20 cellular contexts compared by ENCODE assay signal in genomic region chr1:10631121-10631810, GRCh38.
DNase-seq lines count a peak whose midpoint lies in the region; ATAC-seq, FAIRE-seq and TF ChIP-seq lines count a peak whose summit lies in the region.
"Had no signal": no experiment of that assay in that cellular context is flagged by ENCODE, and none has a peak within 500 bp of the region (broad histone marks: within the 10 kb centered on the region; RNA-seq: fewer than 3 reads in every experiment).

No MANE protein-coding gene starts in this region.

- H3K36me3 Mint-ChIP-seq in chondrocyte (ENCODE audit: low read depth) (no peaks in the 10 kb centered on the region), progenitor cell of endocrine pancreas (ENCODE audit: insufficient read depth) (peaks cover 3% of the 10 kb centered on the region)
- H3K36me3 Mint-ChIP-seq: activated naive CD4-positive, alpha-beta T cell treated with anti-CD3 and anti-CD28 coated beads, Interleukin-2, amount 10 ng/mL, durations not matched to agents 7 days and 5 days had no signal

- TF ChIP-seq POLR2A in right lobe of liver (IDR thresholded peaks at IDR 0.05) (no peak), HepG2 (IDR thresholded peaks at IDR 0.05; ENCODE audit: insufficient read depth in 1 of 2, low read depth in 2 of 2, low read length in 2 of 2) (no peak)

- intact Hi-C loops in right lobe of liver (cut with DNase I) = no loop called here
- intact Hi-C loops in HepG2 (cut with micrococcal nuclease; ENCODE audit: unreplicated experiment) = no loop called here
- intact Hi-C loops in PC-9 (cut with micrococcal nuclease; ENCODE audit: unreplicated experiment) = no loop called here

- no peaks in the 10 kb centered on the region for H3F3A ChIP-seq in PC-9 (ENCODE audit: insufficient read depth, low read depth)

- H2BK120ac ChIP-seq in neuronal stem cell (ENCODE audit: low read depth, low read length) = no peak overlapping the region

- H3K9me2 ChIP-seq in PC-9 (ENCODE audit: insufficient read depth) = no peaks in the 10 kb centered on the region

- TF ChIP-seq EP300 in HepG2 (IDR thresholded peaks at IDR 0.05; ENCODE audit: low read depth in 2 of 2, low read length in 2 of 2) = no peak
- no peak for TF ChIP-seq EP300 in HepG2 (CRISPR knock-in tag; IDR thresholded peaks at IDR 0.05; ENCODE audit: borderline replicate concordance)

- H3K4me2 ChIP-seq in HepG2 (ENCODE audit: low read depth, low read length) (no peak overlapping the region), neuronal stem cell (ENCODE audit: insufficient read depth, low read length, poor library complexity, severe bottlenecking) (no peak overlapping the region), PC-9 (no peak overlapping the region)
- H3K4me2 ChIP-seq: hepatocyte had no signal

- H3K79me2 ChIP-seq in HepG2 (ENCODE audit: insufficient read depth, low read length) (no peaks in the 10 kb centered on the region), PC-9 (ENCODE audit: low read depth) (no peaks in the 10 kb centered on the region)
- H3K79me2 ChIP-seq: hepatocyte, parathyroid adenoma had no signal

- H4K91ac ChIP-seq in neuronal stem cell (ENCODE audit: low read depth, low read length, poor library complexity) = no peak overlapping the region

- H3K36me3 ChIP-seq in right lobe of liver (peaks cover 0 to 16% (median 2%) of the 10 kb centered on the region in 4 donors), HepG2 (replicated peaks in 1 of 2; ENCODE audit: control insufficient read depth in 1 of 2, insufficient read depth in 2 of 2, low read length in 2 of 2) (peaks cover 0 to 9% of the 10 kb centered on the region in 2 experiments; a peak in 1 of 5 replicates), neuronal stem cell (replicated peaks in 1 of 2; ENCODE audit: control insufficient read depth in 2 of 2, insufficient read depth in 2 of 2, low read length in 2 of 2) (peaks cover 4 to 5% of the 10 kb centered on the region in 2 donors), PC-9 (ENCODE audit: low read depth) (no peaks in the 10 kb centered on the region)

- no TSS peak for BruUV-seq in HepG2 (replicated peaks; lab: Mats Ljungman, UMichigan)
- BruUV-seq in PC-9 (replicated peaks; lab: Mats Ljungman, UMichigan) = no TSS peak

- no peak overlapping the region for H4K8ac ChIP-seq in neuronal stem cell (ENCODE audit: low read depth, low read length)

- H2AK5ac ChIP-seq in neuronal stem cell (ENCODE audit: low read depth, low read length) = peak overlapping the region; percentile 92

- H3K9ac ChIP-seq in HepG2 (ENCODE audit: insufficient read depth, low read depth, low read length) (no peak overlapping the region), neuronal stem cell (ENCODE audit: low read depth, low read length, poor library complexity) (no peak overlapping the region)
- H3K9ac ChIP-seq: parathyroid adenoma had no signal

- in situ Hi-C loops in HepG2 (cut with HindIII; ENCODE audit: extremely low pct_ligation_motif_present, low pct_unique_long_range_greater_than_20kb) = no loop called here

- ATAC-seq in right lobe of liver = no peak
- no peak for ATAC-seq in HepG2
- ATAC-seq: body of pancreas; stimulated activated memory B cell treated with anti-CD40 and anti-IgM and Interleukin-4, amounts not matched to agents 10 μg/mL and 1 μg/mL and 100 μg/mL, for 72 hours had no signal

- H3K9me3 ChIP-seq in right lobe of liver (no peaks in the 10 kb centered on the region), HepG2 (ENCODE audit: low read length) (no peaks in the 10 kb centered on the region), neuronal stem cell (replicated peaks in 1 of 2; ENCODE audit: control insufficient read depth in 2 of 2, insufficient read depth in 1 of 2, low read depth in 1 of 2, low read length in 2 of 2) (no peaks in the 10 kb centered on the region), PC-9 (ENCODE audit: insufficient read depth, low read depth) (no peaks in the 10 kb centered on the region)
- H3K9me3 ChIP-seq: body of pancreas had no signal

- no peak overlapping the region for H2BK12ac ChIP-seq in neuronal stem cell (ENCODE audit: low read length)

- peaks cover 0 to 19% (median 8%) of the 10 kb centered on the region in 4 donors for H3K4me1 ChIP-seq in right lobe of liver
- no peaks in the 10 kb centered on the region for H3K4me1 ChIP-seq in HepG2 (ENCODE audit: insufficient read depth, low read length)
- H3K4me1 ChIP-seq in neuronal stem cell (ENCODE audit: control insufficient read depth in 2 of 2, insufficient read depth in 1 of 2, low read depth in 1 of 2, low read length in 2 of 2) = peaks cover 11 to 22% of the 10 kb centered on the region in 2 donors
- no peaks in the 10 kb centered on the region for H3K4me1 ChIP-seq in PC-9 (replicated peaks; ENCODE audit: insufficient read depth)
- H3K4me1 ChIP-seq: parathyroid adenoma had no signal

- DNase-seq in right lobe of liver (peak; percentile 11 to 41 (median 39)), HepG2 (ENCODE audit: low spot score) (no peak), chondrocyte (ENCODE audit: low spot score) (peak; percentile 91), neuronal stem cell (ENCODE audit: low spot score) (no peak), epidermal melanocyte (ENCODE audit: insufficient read length, low spot score) (no peak), progenitor cell of endocrine pancreas (ENCODE audit: low spot score, unreplicated experiment) (no peak), PC-9 (no peak)
- no peak for DNase-seq in activated T-cell treated with anti-CD3 and anti-CD28 coated beads, Interleukin-2, amount 50 U/mL, for 1 hour
- DNase-seq: activated CD4-positive, alpha-beta T cell treated with anti-CD3 and anti-CD28 coated beads for 4 hours; activated naive CD4-positive, alpha-beta T cell treated with anti-CD3 and anti-CD28 coated beads, Interleukin-2, amount 10 ng/mL, durations not matched to agents 7 days and 5 days; GDM1; kidney glomerular epithelial cell; NCI-H1436; NCI-H226; NK-92 treated with Interleukin-12 subunit alpha and Interleukin-12 subunit beta, amount 100 ng/mL, for 24 hours had no signal

- H3K18ac ChIP-seq in neuronal stem cell (ENCODE audit: low read length) = peak overlapping the region; percentile 87

- no peak overlapping the region for H3K4me3 ChIP-seq in right lobe of liver
- H3K4me3 ChIP-seq in HepG2 (replicated peaks in 1 of 3; ENCODE audit: insufficient read depth in 1 of 3, low read depth in 2 of 3, low read length in 3 of 3) = no peak overlapping the region
- H3K4me3 ChIP-seq in neuronal stem cell (ENCODE audit: low read length in 2 of 2) = no peak overlapping the region
- no peak overlapping the region for H3K4me3 ChIP-seq in PC-9
- H3K4me3 ChIP-seq: body of pancreas, hepatocyte had no signal

- no peak overlapping the region for H3K27ac ChIP-seq in right lobe of liver
- no peak overlapping the region for H3K27ac ChIP-seq in HepG2 (ENCODE audit: extremely low read length, insufficient read depth, low read length)
- no peak overlapping the region for H3K27ac ChIP-seq in neuronal stem cell (replicated peaks; ENCODE audit: low read length)
- no peak overlapping the region for H3K27ac ChIP-seq in PC-9
- H3K27ac ChIP-seq: hepatocyte, parathyroid adenoma had no signal

- FAIRE-seq in HepG2 (lab: Jason Lieb, UNC) = no peak
- FAIRE-seq: urothelium cell line had no signal

- H3K27me3 ChIP-seq in right lobe of liver (no peaks in the 10 kb centered on the region), HepG2 (ENCODE audit: control insufficient read depth in 1 of 2, insufficient read depth in 2 of 2, low read length in 2 of 2) (no peaks in the 10 kb centered on the region), neuronal stem cell (ENCODE audit: control insufficient read depth in 3 of 3, insufficient read depth in 3 of 3, low read depth in 1 of 3, low read length in 3 of 3) (no peaks in the 10 kb centered on the region), PC-9 (ENCODE audit: insufficient read depth, low read depth) (no peaks in the 10 kb centered on the region)
- H3K27me3 ChIP-seq: body of pancreas, hepatocyte had no signal

- no peaks in the 10 kb centered on the region for H3K9me3 Mint-ChIP-seq in chondrocyte (ENCODE audit: low read depth)
- no peaks in the 10 kb centered on the region for H3K9me3 Mint-ChIP-seq in progenitor cell of endocrine pancreas (ENCODE audit: low read depth)
- H3K9me3 Mint-ChIP-seq: activated naive CD4-positive, alpha-beta T cell treated with anti-CD3 and anti-CD28 coated beads, Interleukin-2, amount 10 ng/mL, durations not matched to agents 7 days and 5 days; stimulated activated memory B cell treated with anti-CD40 and anti-IgM and Interleukin-4, amounts not matched to agents 10 μg/mL and 1 μg/mL and 100 μg/mL, for 72 hours had no signal

- no peak overlapping the region for H3K27ac Mint-ChIP-seq in chondrocyte (ENCODE audit: unreplicated experiment)
- H3K27ac Mint-ChIP-seq in progenitor cell of endocrine pancreas = no peak overlapping the region
- H3K27ac Mint-ChIP-seq: activated naive CD4-positive, alpha-beta T cell treated with anti-CD3 and anti-CD28 coated beads, Interleukin-2, amount 10 ng/mL, durations not matched to agents 7 days and 5 days; stimulated activated memory B cell treated with anti-CD40 and anti-IgM and Interleukin-4, amounts not matched to agents 10 μg/mL and 1 μg/mL and 100 μg/mL, for 72 hours had no signal

- peak overlapping the region; percentile 71 for H3K14ac ChIP-seq in neuronal stem cell (ENCODE audit: low read length)

- H3K4me1 Mint-ChIP-seq in chondrocyte (ENCODE audit: low read depth) (peaks cover 32% of the 10 kb centered on the region), progenitor cell of endocrine pancreas (ENCODE audit: low read depth) (peaks cover 3% of the 10 kb centered on the region)
- H3K4me1 Mint-ChIP-seq: activated naive CD4-positive, alpha-beta T cell treated with anti-CD3 and anti-CD28 coated beads, Interleukin-2, amount 10 ng/mL, durations not matched to agents 7 days and 5 days; stimulated activated memory B cell treated with anti-CD40 and anti-IgM and Interleukin-4, amounts not matched to agents 10 μg/mL and 1 μg/mL and 100 μg/mL, for 72 hours had no signal

- no CpG with 5 or more reads among the region's 20 CpGs for WGBS in right lobe of liver (ENCODE audit: insufficient coverage, low coverage, low lambda C conversion rate, missing lambda C conversion rate)
- WGBS in HepG2 (ENCODE audit: low lambda C conversion rate) = 94% methylated on average over 15 of the region's 20 CpGs
- no CpG with 5 or more reads among the region's 20 CpGs for WGBS in neuronal stem cell (ENCODE audit: extremely low coverage in 2 of 2, insufficient read length in 2 of 2, insufficient replicate concordance in 1 of 2), 2 donors

- TF ChIP-seq CTCF in right lobe of liver (IDR thresholded peaks at IDR 0.05) = no peak
- TF ChIP-seq CTCF in HepG2 (CRISPR knock-in tag; IDR thresholded peaks at IDR 0.05) = no peak
- no peak for TF ChIP-seq CTCF in chondrocyte (IDR thresholded peaks at IDR 0.05)
- no peak for TF ChIP-seq CTCF in progenitor cell of endocrine pancreas (IDR thresholded peaks at IDR 0.05; ENCODE audit: unreplicated experiment)
- no peak for TF ChIP-seq CTCF in PC-9 (conservative IDR thresholded peaks at IDR 0.05)

- peak overlapping the region; percentile 53 for H2BK5ac ChIP-seq in neuronal stem cell (ENCODE audit: low read length)

- CTCF ChIA-PET in HepG2 (lab: Yijun Ruan, JAX; ENCODE audit: low intra/inter-chr PET ratio, low total read pairs) = no interaction called here
- CTCF ChIA-PET in PC-9 (lab: Charles Lee) = no interaction called here

- H2AFZ ChIP-seq in HepG2 (ENCODE audit: low read length) (no peak overlapping the region), neuronal stem cell (ENCODE audit: low read length) (no peak overlapping the region), PC-9 (no peak overlapping the region)
- H2AFZ ChIP-seq: hepatocyte, parathyroid adenoma had no signal

- no peaks in the 10 kb centered on the region for H4K20me1 ChIP-seq in HepG2 (ENCODE audit: insufficient read depth, low read length)
- H4K20me1 ChIP-seq in PC-9 (ENCODE audit: insufficient read depth) = no peaks in the 10 kb centered on the region

- H3K4ac ChIP-seq in neuronal stem cell (ENCODE audit: low read length) = no peak overlapping the region

- no peak for TF ChIP-seq RAD21 in HepG2 (CRISPR knock-in tag; IDR thresholded peaks at IDR 0.05)

- peaks cover 4% of the 10 kb centered on the region for H3K79me1 ChIP-seq in neuronal stem cell (ENCODE audit: low read depth, low read length)

- H3K4me3 Mint-ChIP-seq in chondrocyte (ENCODE audit: unreplicated experiment) = no peak overlapping the region
- H3K4me3 Mint-ChIP-seq in progenitor cell of endocrine pancreas (ENCODE audit: low read depth) = no peak overlapping the region
- H3K4me3 Mint-ChIP-seq: activated naive CD4-positive, alpha-beta T cell treated with anti-CD3 and anti-CD28 coated beads, Interleukin-2, amount 10 ng/mL, durations not matched to agents 7 days and 5 days; stimulated activated memory B cell treated with anti-CD40 and anti-IgM and Interleukin-4, amounts not matched to agents 10 μg/mL and 1 μg/mL and 100 μg/mL, for 72 hours had no signal

- H3K27me3 Mint-ChIP-seq in chondrocyte (ENCODE audit: low read depth) = no peaks in the 10 kb centered on the region
- H3K27me3 Mint-ChIP-seq in progenitor cell of endocrine pancreas = no peaks in the 10 kb centered on the region
- H3K27me3 Mint-ChIP-seq: stimulated activated memory B cell treated with anti-CD40 and anti-IgM and Interleukin-4, amounts not matched to agents 10 μg/mL and 1 μg/mL and 100 μg/mL, for 72 hours had no signal

- H2BK15ac ChIP-seq in neuronal stem cell (ENCODE audit: low read length) = peak overlapping the region; percentile 58

- no peak overlapping the region for H3K23ac ChIP-seq in neuronal stem cell (ENCODE audit: low read depth, low read length, poor library complexity)

- POLR2A ChIA-PET in HepG2 (lab: Yijun Ruan, JAX) (no interaction called here), PC-9 (lab: Charles Lee; ENCODE audit: unreplicated experiment) (no interaction called here)

Comparison
In these comparisons a context has a peak if more than half of its experiments do, and no peak if none do; other contexts are left out.
1. DNase-seq: peak in right lobe of liver (3 of 3) and chondrocyte (single experiment); none in HepG2 (single experiment), neuronal stem cell (single experiment), activated T-cell treated with anti-CD3 and anti-CD28 coated beads, Interleukin-2, amount 50 U/mL, for 1 hour (single experiment), epidermal melanocyte (single experiment), progenitor cell of endocrine pancreas (single experiment) and PC-9 (0 of 2).